21 cellular contexts compared by ENCODE assay signal in the genomic region with DNA sequence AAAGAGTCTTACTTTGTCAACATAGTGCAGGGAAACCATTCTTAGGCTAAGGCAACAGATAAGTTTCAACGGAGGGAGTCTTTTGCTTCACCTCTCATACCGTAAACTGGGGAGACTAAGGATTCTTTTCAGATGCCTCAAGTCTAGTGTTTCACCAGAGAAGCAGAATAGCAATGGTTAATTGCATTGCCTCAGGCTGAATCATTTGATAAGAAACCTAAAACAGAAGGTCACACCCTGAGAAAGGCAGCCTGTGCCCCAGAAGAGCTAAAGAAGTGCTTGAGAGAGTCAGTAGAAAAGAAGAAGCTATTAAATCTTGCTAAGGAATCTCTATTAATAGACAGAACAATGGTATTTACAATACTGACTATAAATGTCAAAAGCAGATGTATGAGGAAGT.
"Had no signal": no experiment of that assay in that cellular context is flagged by ENCODE, and none has a peak within 500 bp of the region (broad histone marks: within the 10 kb centered on the region; RNA-seq: fewer than 3 reads in every experiment).

No MANE protein-coding gene starts in this region.

- H3K4me1 ChIP-seq: esophagus squamous epithelium, neural progenitor cell, parathyroid adenoma, right atrium auricular region, tibial nerve, upper lobe of left lung had no signal

- H3K4me3 ChIP-seq: coronary artery, esophagus squamous epithelium, mucosa of descending colon, neural progenitor cell, right atrium auricular region, thoracic aorta, tibial nerve, upper lobe of left lung had no signal

- H3K9me3 ChIP-seq: esophagus squamous epithelium, mucosa of descending colon, right atrium auricular region, thoracic aorta, tibial nerve, upper lobe of left lung had no signal

- H3K9me3 Mint-ChIP-seq: effector memory CD8-positive, alpha-beta T cell; mesothelial cell of epicardium; naive thymus-derived CD4-positive, alpha-beta T cell; nephron; neural progenitor cell; stimulated activated naive B cell treated with anti-CD40 and anti-IgM and Interleukin-4, amounts not matched to agents 10 μg/mL and 1 μg/mL and 100 μg/mL, for 72 hours; stimulated activated naive CD8-positive, alpha-beta T cell treated with anti-CD3 and anti-CD28 coated beads, Interleukin-15, Interleukin-2, amounts not matched to agents 100 ng/mL and 50 ng/mL, for 24 hours had no signal

- DNase-seq: effector memory CD8-positive, alpha-beta T cell; erythroblast; esophagus squamous epithelium; hypothalamus; kidney; mesenchymal stem cell; mucosa of descending colon; naive thymus-derived CD4-positive, alpha-beta T cell; stimulated activated CD4-positive, alpha-beta T cell treated with anti-CD3 and anti-CD28 coated beads, Interleukin-2, amount 100 ng/mL, for 24 hours; stimulated activated naive B cell treated with anti-CD40 and anti-IgM and Interleukin-4, amounts not matched to agents 10 μg/mL and 1 μg/mL and 100 μg/mL, for 72 hours; upper lobe of left lung had no signal

- H3K36me3 ChIP-seq: esophagus squamous epithelium, neural progenitor cell, right atrium auricular region, thoracic aorta, tibial nerve, upper lobe of left lung had no signal

- H3K27ac ChIP-seq: coronary artery, esophagus squamous epithelium, neural progenitor cell, parathyroid adenoma, right atrium auricular region, thoracic aorta, tibial nerve, upper lobe of left lung had no signal

- H3K4me1 Mint-ChIP-seq: mesothelial cell of epicardium; naive thymus-derived CD4-positive, alpha-beta T cell; nephron; neural progenitor cell; stimulated activated naive B cell treated with anti-CD40 and anti-IgM and Interleukin-4, amounts not matched to agents 10 μg/mL and 1 μg/mL and 100 μg/mL, for 72 hours had no signal

- H3K27me3 ChIP-seq: neural progenitor cell, right atrium auricular region, tibial nerve, upper lobe of left lung had no signal

- H3K27ac Mint-ChIP-seq: effector memory CD8-positive, alpha-beta T cell; mesothelial cell of epicardium; naive thymus-derived CD4-positive, alpha-beta T cell; nephron; neural progenitor cell; progenitor cell of endocrine pancreas; stimulated activated naive B cell treated with anti-CD40 and anti-IgM and Interleukin-4, amounts not matched to agents 10 μg/mL and 1 μg/mL and 100 μg/mL, for 72 hours; stimulated activated naive CD8-positive, alpha-beta T cell treated with anti-CD3 and anti-CD28 coated beads, Interleukin-15, Interleukin-2, amounts not matched to agents 100 ng/mL and 50 ng/mL, for 24 hours had no signal

- H3K4me3 Mint-ChIP-seq: effector memory CD8-positive, alpha-beta T cell; mesothelial cell of epicardium; naive thymus-derived CD4-positive, alpha-beta T cell; nephron; neural progenitor cell; stimulated activated naive B cell treated with anti-CD40 and anti-IgM and Interleukin-4, amounts not matched to agents 10 μg/mL and 1 μg/mL and 100 μg/mL, for 72 hours; stimulated activated naive CD8-positive, alpha-beta T cell treated with anti-CD3 and anti-CD28 coated beads, Interleukin-15, Interleukin-2, amounts not matched to agents 100 ng/mL and 50 ng/mL, for 24 hours had no signal

- H3K27me3 Mint-ChIP-seq: progenitor cell of endocrine pancreas had no signal

- H3K36me3 Mint-ChIP-seq: mesothelial cell of epicardium; naive thymus-derived CD4-positive, alpha-beta T cell; neural progenitor cell; stimulated activated naive B cell treated with anti-CD40 and anti-IgM and Interleukin-4, amounts not matched to agents 10 μg/mL and 1 μg/mL and 100 μg/mL, for 72 hours had no signal
